In the genomic region with DNA sequence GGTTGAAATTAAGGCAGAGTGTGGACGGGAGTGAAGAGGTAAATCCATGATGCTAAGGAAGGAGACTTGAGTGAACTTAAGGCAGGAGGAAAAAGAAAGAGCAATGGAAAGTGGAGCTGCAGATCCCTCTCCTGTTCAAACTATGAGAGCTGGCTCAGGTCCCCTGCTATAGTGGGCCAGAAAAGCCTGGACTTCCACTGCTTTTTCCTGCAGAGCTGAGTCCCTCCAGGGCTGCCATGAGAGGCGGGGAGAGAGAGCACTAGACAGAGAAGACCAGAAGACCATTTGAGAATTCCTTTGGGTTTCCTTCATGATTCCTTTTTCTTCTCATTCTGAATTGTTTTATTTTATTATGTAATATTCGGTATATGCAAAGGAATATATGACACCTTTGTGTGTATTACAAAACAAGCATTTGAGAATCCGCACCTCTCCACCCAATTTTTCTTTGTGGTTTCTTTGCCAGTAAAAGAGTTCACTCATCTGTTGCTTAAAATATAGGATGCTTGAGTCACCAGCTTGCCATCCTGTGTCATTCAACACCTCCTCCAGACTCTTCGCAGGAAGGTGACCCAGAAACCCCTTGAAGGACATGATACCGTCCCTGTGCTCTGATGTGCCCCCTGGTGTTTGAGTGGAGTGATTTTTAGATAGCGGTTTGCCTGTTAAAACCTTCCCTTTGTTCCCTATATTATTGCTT, we compare ENCODE assay signal across 9 cellular contexts. TPM values are rescaled to one million over a fixed set of nuclear protein-coding genes. Genes with fewer than 3 reads are reported as not detected.
DNase-seq lines count a peak whose midpoint lies in the region; ATAC-seq, FAIRE-seq and TF ChIP-seq lines count a peak whose summit lies in the region.
"Had no signal": no experiment of that assay in that cellular context is flagged by ENCODE, and none has a peak within 500 bp of the region (broad histone marks: within the 10 kb centered on the region; RNA-seq: fewer than 3 reads in every experiment).

No MANE protein-coding gene starts in this region.

- peaks cover 8% of the 10 kb centered on the region for H3K79me1 ChIP-seq in H1 (ENCODE audit: low read depth, low read length)

- peak; percentile 86 for FAIRE-seq in H1 (lab: Jason Lieb, UNC)

- H2AK5ac ChIP-seq in H1 (ENCODE audit: low read depth, low read length): no peak overlapping the region

- no peak overlapping the region for H3K18ac ChIP-seq in H1 (ENCODE audit: extremely low read depth, low read length)

- H3K27ac Mint-ChIP-seq in activated CD8-positive, alpha-beta T cell treated with anti-CD3 and anti-CD28 coated beads, Interleukin-2, amount 10 ng/mL, durations not matched to agents 7 days and 5 days: peak overlapping the region; percentile 31
- peak overlapping the region; percentile 36 to 89 (median 79) for H3K27ac Mint-ChIP-seq in naive thymus-derived CD8-positive, alpha-beta T cell
- H3K27ac Mint-ChIP-seq in stimulated activated naive CD8-positive, alpha-beta T cell treated with anti-CD3 and anti-CD28 coated beads, Interleukin-15, amount 100 ng/mL, for 72 hours: peak overlapping the region; percentile 54 to 89

- 71% methylated on average over 7 of the region's 7 CpGs; no CpG with 5 or more reads in 1 of the 2 experiments for WGBS in H1 (ENCODE audit: extremely low coverage in 1 of 2, insufficient coverage in 1 of 2, insufficient read length in 1 of 2, insufficient replicate concordance in 2 of 2, low coverage in 1 of 2, low lambda C conversion rate in 2 of 2, missing lambda C conversion rate in 1 of 2), 2 experiments

- no peaks in the 10 kb centered on the region for H3K23me2 ChIP-seq in H1 (ENCODE audit: low read depth, low read length)

- H3K4me1 ChIP-seq in H1 (replicated peaks in 1 of 4; ENCODE audit: control insufficient read depth in 3 of 4, insufficient read depth in 4 of 4, low read length in 3 of 4): peaks cover 0 to 1% (median under 1%) of the 10 kb centered on the region in 4 experiments; a peak in 1 of 7 replicates

- no peak overlapping the region for H3K9ac ChIP-seq in H1 (replicated peaks in 1 of 4; ENCODE audit: extremely low read depth in 1 of 4, low read depth in 3 of 4, low read length in 3 of 4)

- H3K27me3 Mint-ChIP-seq in activated CD8-positive, alpha-beta T cell treated with anti-CD3 and anti-CD28 coated beads, Interleukin-2, amount 10 ng/mL, durations not matched to agents 7 days and 5 days (ENCODE audit: low read depth): no peaks in the 10 kb centered on the region
- H3K27me3 Mint-ChIP-seq in naive thymus-derived CD8-positive, alpha-beta T cell: no peaks in the 10 kb centered on the region
- H3K27me3 Mint-ChIP-seq in stimulated activated naive CD8-positive, alpha-beta T cell treated with anti-CD3 and anti-CD28 coated beads, Interleukin-15, amount 100 ng/mL, for 72 hours: no peaks in the 10 kb centered on the region

- peaks cover 12 to 17% of the 10 kb centered on the region in 2 experiments for H4K20me1 ChIP-seq in H1 (replicated peaks in 1 of 2; ENCODE audit: control insufficient read depth in 1 of 2, insufficient read depth in 2 of 2, low read length in 2 of 2)

- TF ChIP-seq RAD21 in H1 (IDR thresholded peaks at IDR 0.05 in 1 of 2, conservative IDR thresholded peaks at IDR 0.05 in 1 of 2; ENCODE audit: low read depth in 2 of 2, low read length in 2 of 2): peak; percentile 53 to 62

- no peak overlapping the region for H3K4me3 ChIP-seq in H1 (ENCODE audit: extremely low read depth in 1 of 4, insufficient read depth in 2 of 4, low read depth in 3 of 4, low read length in 4 of 4)

- no peak overlapping the region for H2BK120ac ChIP-seq in H1 (replicated peaks; ENCODE audit: low read depth, low read length)

- H3K9me3 ChIP-seq in H1 (ENCODE audit: insufficient read depth in 2 of 2, low read depth in 1 of 2, low read length in 1 of 2): no peaks in the 10 kb centered on the region

- H2BK12ac ChIP-seq in H1 (ENCODE audit: low read depth, low read length): no peak overlapping the region

- H3K36me3 ChIP-seq in H1 (ENCODE audit: control insufficient read depth in 2 of 4, insufficient read depth in 4 of 4, low read length in 3 of 4): no peaks in the 10 kb centered on the region

- no peak overlapping the region for H3K4me2 ChIP-seq in H1 (ENCODE audit: insufficient read depth in 1 of 2, low read depth in 2 of 2, low read length in 2 of 2)

- no peak overlapping the region for H2BK15ac ChIP-seq in H1 (ENCODE audit: low read length)

- H3K36me3 Mint-ChIP-seq in activated CD8-positive, alpha-beta T cell treated with anti-CD3 and anti-CD28 coated beads, Interleukin-2, amount 10 ng/mL, durations not matched to agents 7 days and 5 days (ENCODE audit: low read depth): peaks cover 18% of the 10 kb centered on the region
- H3K36me3 Mint-ChIP-seq in naive thymus-derived CD8-positive, alpha-beta T cell: peaks cover 0 to 2% (median 0%) of the 10 kb centered on the region in 3 donors

- no peak overlapping the region for H4K91ac ChIP-seq in H1 (replicated peaks; ENCODE audit: insufficient read length, low read length)

- peak; percentile 35 to 75 (median 59) for TF ChIP-seq CTCF in H1 (IDR thresholded peaks at IDR 0.05; ENCODE audit: control extremely low read depth in 1 of 3, insufficient read depth in 1 of 3, low read depth in 1 of 3, low read length in 3 of 3)

- TF ChIP-seq EP300 in H1 (IDR thresholded peaks at IDR 0.05; ENCODE audit: borderline replicate concordance in 1 of 2, low read depth in 2 of 2, low read length in 2 of 2): no peak

- no peak overlapping the region for H2BK20ac ChIP-seq in H1 (ENCODE audit: low read length)

- no peaks in the 10 kb centered on the region for H3K27me3 ChIP-seq in H1 (replicated peaks in 1 of 4; ENCODE audit: control insufficient read depth in 3 of 4, extremely low read depth in 1 of 4, insufficient read depth in 3 of 4, low read length in 3 of 4)

- no peak for TF ChIP-seq POLR2A in H1 (IDR thresholded peaks at IDR 0.05; ENCODE audit: control extremely low read depth in 1 of 2, low read depth in 2 of 2, low read length in 2 of 2)

- CTCF ChIA-PET in activated CD8-positive, alpha-beta T cell treated with anti-CD3 and anti-CD28 coated beads, Interleukin-2, amount 10 ng/mL, durations not matched to agents 7 days and 5 days (lab: Charles Lee): interaction anchor here (0.6 to 5.8 kb wide), 19 partner anchors 10 to 191 kb away, joined by 3 to 36 read pairs (median 4); a partner anchor contains a TSS
- CTCF ChIA-PET in H1 (lab: Charles Lee; ENCODE audit: partially characterized antibody): interaction anchor here (0.6 to 4.7 kb wide), 25 partner anchors 8 to 259 kb away, joined by 3 to 34 read pairs (median 4); a partner anchor contains a TSS

- H3K4me3 Mint-ChIP-seq in activated CD8-positive, alpha-beta T cell treated with anti-CD3 and anti-CD28 coated beads, Interleukin-2, amount 10 ng/mL, durations not matched to agents 7 days and 5 days: peak overlapping the region; percentile 12
- peak overlapping the region in 7 of 10 donors; percentile 15 to 59 (median 37) for H3K4me3 Mint-ChIP-seq in naive thymus-derived CD8-positive, alpha-beta T cell
- H3K4me3 Mint-ChIP-seq in stimulated activated naive CD8-positive, alpha-beta T cell treated with anti-CD3 and anti-CD28 coated beads, Interleukin-15, amount 100 ng/mL, for 72 hours: peak overlapping the region; percentile 42 to 60

- peak overlapping the region; percentile 57; the same call in 1 of the 2 replicates for H4K8ac ChIP-seq in H1 (ENCODE audit: extremely low read depth, insufficient read depth, low read length)

- peak overlapping the region; percentile 60 for H2BK5ac ChIP-seq in H1 (ENCODE audit: low read depth, low read length)

- no peak overlapping the region for H2AFZ ChIP-seq in H1 (ENCODE audit: low read length)

- no peak overlapping the region for H4K5ac ChIP-seq in H1 (ENCODE audit: insufficient read length, low read depth, low read length)

- POLR2A ChIA-PET in activated CD8-positive, alpha-beta T cell treated with anti-CD3 and anti-CD28 coated beads, Interleukin-2, amount 10 ng/mL, durations not matched to agents 7 days and 5 days (lab: Charles Lee): interaction anchor here (1.2 to 1.6 kb wide), 3 partner anchors 24 to 57 kb away, joined by 3 to 5 read pairs (median 4); a partner anchor contains a TSS
- POLR2A ChIA-PET in H1 (lab: Charles Lee; ENCODE audit: partially characterized antibody): interaction anchor here (0.7 to 4.1 kb wide), 6 partner anchors 11 to 57 kb away, joined by 3 to 16 read pairs (median 4); a partner anchor contains a TSS
- POLR2A ChIA-PET in naive thymus-derived CD8-positive, alpha-beta T cell (lab: Charles Lee): interaction anchor here (1.2 to 1.8 kb wide), 2 partner anchors 11 to 14 kb away, joined by 4 read pairs; no protein-coding TSS in a partner anchor

- no peak overlapping the region for H3K23ac ChIP-seq in H1 (ENCODE audit: insufficient read length)

- no peak overlapping the region for H3K4ac ChIP-seq in H1 (replicated peaks; ENCODE audit: insufficient read length, low read depth, low read length)

- peaks cover 18 to 88% of the 10 kb centered on the region in 2 experiments; a peak in 3 of 4 replicates for H3K79me2 ChIP-seq in H1 (ENCODE audit: control insufficient read depth in 1 of 2, insufficient read depth in 2 of 2, low read length in 2 of 2)

- DNase-seq in NCI-H524 (lab: John Stamatoyannopoulos, UW) (peak; percentile 48 to 61), NCI-H524 treated with DMSO at 0.1 percent for 48 hours (lab: John Stamatoyannopoulos, UW) (no peak), NCI-H69 (lab: John Stamatoyannopoulos, UW) (peak; percentile 61), H1 (ENCODE audit: low read depth in 1 of 2, low spot score in 2 of 2) (peak; percentile 43 to 63)
- DNase-seq in activated CD8-positive, alpha-beta T cell treated with anti-CD3 and anti-CD28 coated beads, Interleukin-2, amount 10 ng/mL, durations not matched to agents 7 days and 5 days: peak; percentile 79
- DNase-seq in naive thymus-derived CD8-positive, alpha-beta T cell: peak; percentile 22 to 81 (median 64)
- DNase-seq in stimulated activated naive CD8-positive, alpha-beta T cell treated with anti-CD3 and anti-CD28 coated beads, Interleukin-15, amount 100 ng/mL, for 72 hours: peak; percentile 65 to 83

- peaks cover 61% of the 10 kb centered on the region for H3K4me1 Mint-ChIP-seq in activated CD8-positive, alpha-beta T cell treated with anti-CD3 and anti-CD28 coated beads, Interleukin-2, amount 10 ng/mL, durations not matched to agents 7 days and 5 days (ENCODE audit: low read depth)
- H3K4me1 Mint-ChIP-seq in naive thymus-derived CD8-positive, alpha-beta T cell: peaks cover 19 to 75% (median 49%) of the 10 kb centered on the region in 4 donors
- peaks cover 73% of the 10 kb centered on the region for H3K4me1 Mint-ChIP-seq in stimulated activated naive CD8-positive, alpha-beta T cell treated with anti-CD3 and anti-CD28 coated beads, Interleukin-15, amount 100 ng/mL, for 72 hours

- H3K14ac ChIP-seq in H1 (ENCODE audit: insufficient read length): no peak overlapping the region

- peak; percentile 71 for ATAC-seq in activated CD8-positive, alpha-beta T cell treated with anti-CD3 and anti-CD28 coated beads, Interleukin-2, amount 10 ng/mL, durations not matched to agents 7 days and 5 days
- ATAC-seq in naive thymus-derived CD8-positive, alpha-beta T cell: peak; percentile 43 to 64
- ATAC-seq in stimulated activated naive CD8-positive, alpha-beta T cell treated with anti-CD3 and anti-CD28 coated beads, Interleukin-15, amount 100 ng/mL, for 72 hours: peak; percentile 71
- ATAC-seq in HG03520 (IDR thresholded peaks at IDR 0.05; ENCODE audit: unreplicated experiment): no peak

- H3K9me3 Mint-ChIP-seq in activated CD8-positive, alpha-beta T cell treated with anti-CD3 and anti-CD28 coated beads, Interleukin-2, amount 10 ng/mL, durations not matched to agents 7 days and 5 days (ENCODE audit: insufficient read depth): no peaks in the 10 kb centered on the region
- no peaks in the 10 kb centered on the region for H3K9me3 Mint-ChIP-seq in naive thymus-derived CD8-positive, alpha-beta T cell
- H3K9me3 Mint-ChIP-seq in stimulated activated naive CD8-positive, alpha-beta T cell treated with anti-CD3 and anti-CD28 coated beads, Interleukin-15, amount 100 ng/mL, for 72 hours: no peaks in the 10 kb centered on the region

- no peak overlapping the region for H3K27ac ChIP-seq in H1 (ENCODE audit: low read depth, low read length)

- H3K56ac ChIP-seq in H1 (replicated peaks; ENCODE audit: insufficient read length, low read depth, low read length): no peak overlapping the region

RNA-seq across cellular contexts. Expression of a gene that starts 24.4 kb away (rescaled TPM):
- total RNA-seq in activated CD8-positive, alpha-beta T cell treated with anti-CD3 and anti-CD28 coated beads, Interleukin-2, amount 10 ng/mL, durations not matched to agents 7 days and 5 days: 10 to 100 TPM; 93.0 to 93.7 TPM
- total RNA-seq in H1 (2021; fragmentation: NEBNext Ultra II Directional; extraction: Animal tissue kit (Norgen Biotek cat#: 25700)): 144 TPM in 2 replicates
- 125 and 183 TPM in 2 replicates for polyA plus RNA-seq in H1 (2011; rRNA removed)
- 138 TPM for polyA plus RNA-seq in H1 (2011; cell fraction: cytosol; rRNA removed)
- 287 TPM for polyA plus RNA-seq in H1 (2011; cell fraction: nucleus; rRNA removed)
- 122 to 145 TPM (median 141 TPM) in 4 replicates for polyA plus RNA-seq in H1 (2012, experiment 1 of 2)
- polyA plus RNA-seq in H1 (2012, experiment 2 of 2): 112 TPM
- polyA plus RNA-seq in H1 (2013, experiment 1 of 2): 141 TPM
- polyA plus RNA-seq in H1 (2013, experiment 2 of 2): 161 TPM
- polyA minus RNA-seq in H1 (2011; rRNA and poly(A)+ RNA removed): 167 and 170 TPM in 2 replicates
- polyA minus RNA-seq in H1 (2011; cell fraction: cytosol; rRNA and poly(A)+ RNA removed): 123 TPM
- 113 TPM for polyA minus RNA-seq in H1 (2011; cell fraction: nucleus; rRNA and poly(A)+ RNA removed)
- total RNA-seq in naive thymus-derived CD8-positive, alpha-beta T cell: 100 to 1,000 TPM; 106 TPM
- polyA plus RNA-seq in naive thymus-derived CD8-positive, alpha-beta T cell: 10 to 100 TPM; 16.3 to 21.9 (median 18.2) TPM

RNA-seq across cellular contexts. Expression of a gene that starts 56.8 kb away (rescaled TPM):
- 10 to 100 TPM; 20.3 to 20.9 TPM for total RNA-seq in activated CD8-positive, alpha-beta T cell treated with anti-CD3 and anti-CD28 coated beads, Interleukin-2, amount 10 ng/mL, durations not matched to agents 7 days and 5 days
- 20.0 and 21.4 TPM in 2 replicates for total RNA-seq in H1 (2021; fragmentation: NEBNext Ultra II Directional; extraction: Animal tissue kit (Norgen Biotek cat#: 25700))
- 7.7 and 10.3 TPM in 2 replicates for polyA plus RNA-seq in H1 (2011; rRNA removed)
- polyA plus RNA-seq in H1 (2011; cell fraction: cytosol; rRNA removed): 7.0 TPM
- 10.7 TPM for polyA plus RNA-seq in H1 (2011; cell fraction: nucleus; rRNA removed)
- polyA plus RNA-seq in H1 (2012, experiment 1 of 2): 5.8 to 7.4 TPM (median 7.1 TPM) in 4 replicates
- 6.0 TPM for polyA plus RNA-seq in H1 (2012, experiment 2 of 2)
- 16.1 TPM for polyA plus RNA-seq in H1 (2013, experiment 1 of 2)
- polyA plus RNA-seq in H1 (2013, experiment 2 of 2): 17.3 TPM
- 40.9 and 42.1 TPM in 2 replicates for polyA minus RNA-seq in H1 (2011; rRNA and poly(A)+ RNA removed)
- polyA minus RNA-seq in H1 (2011; cell fraction: cytosol; rRNA and poly(A)+ RNA removed): 16.9 TPM
- 13.3 TPM for polyA minus RNA-seq in H1 (2011; cell fraction: nucleus; rRNA and poly(A)+ RNA removed)
- 10 to 100 TPM; 17.1 to 23.1 TPM for total RNA-seq in naive thymus-derived CD8-positive, alpha-beta T cell
- 1 to 10 TPM; 3.5 to 5.6 (median 3.8) TPM for polyA plus RNA-seq in naive thymus-derived CD8-positive, alpha-beta T cell

RNA-seq across cellular contexts. Expression of a gene that starts 57.6 kb away (rescaled TPM):
- not detected for total RNA-seq in activated CD8-positive, alpha-beta T cell treated with anti-CD3 and anti-CD28 coated beads, Interleukin-2, amount 10 ng/mL, durations not matched to agents 7 days and 5 days
- total RNA-seq in H1 (2021; fragmentation: NEBNext Ultra II Directional; extraction: Animal tissue kit (Norgen Biotek cat#: 25700)): 0.89 and 0.90 TPM in 2 replicates
- polyA plus RNA-seq in H1 (2011; rRNA removed): 0.14 and 0.35 TPM in 2 replicates
- 0.39 TPM for polyA plus RNA-seq in H1 (2011; cell fraction: cytosol; rRNA removed)
- 2.4 TPM for polyA plus RNA-seq in H1 (2011; cell fraction: nucleus; rRNA removed)
- 0.39 to 0.50 TPM in 2 of 4 replicates, not detected in the others for polyA plus RNA-seq in H1 (2012, experiment 1 of 2)
- not detected for polyA plus RNA-seq in H1 (2012, experiment 2 of 2)
- 0.73 TPM for polyA plus RNA-seq in H1 (2013, experiment 1 of 2)
- 0.59 TPM for polyA plus RNA-seq in H1 (2013, experiment 2 of 2)
- polyA minus RNA-seq in H1 (2011; rRNA and poly(A)+ RNA removed): not detected in 2 replicates
- polyA minus RNA-seq in H1 (2011; cell fraction: cytosol; rRNA and poly(A)+ RNA removed): not detected
- polyA minus RNA-seq in H1 (2011; cell fraction: nucleus; rRNA and poly(A)+ RNA removed): 0.70 TPM
- under 1 TPM in 1 of 2 experiments, not detected in 1; 0.44 TPM for total RNA-seq in naive thymus-derived CD8-positive, alpha-beta T cell
- not detected for polyA plus RNA-seq in naive thymus-derived CD8-positive, alpha-beta T cell
- total RNA-seq: subcutaneous adipose tissue had no signal
